In genomic region chrX:43631841-43632240, GRCh38 we compare ENCODE assay signal across 38 cellular contexts. TPM values are rescaled to one million over a fixed set of nuclear protein-coding genes. Genes with fewer than 3 reads are reported as not detected.
"Had no signal": no experiment of that assay in that cellular context is flagged by ENCODE, and none has a peak within 500 bp of the region (broad histone marks: within the 10 kb centered on the region; RNA-seq: fewer than 3 reads in every experiment).

No MANE protein-coding gene starts in this region.

- FAIRE-seq: bronchial epithelial cell had no signal

- H3K4me1 ChIP-seq: adrenal gland, gastrocnemius medialis, heart left ventricle had no signal

- H3K36me3 ChIP-seq: adrenal gland, gastrocnemius medialis, heart left ventricle, WERI-Rb-1 had no signal

- H3K36me3 Mint-ChIP-seq: activated CD8-positive, alpha-beta memory T cell treated with anti-CD3 and anti-CD28 coated beads, Interleukin-2, amount 10 ng/mL, durations not matched to agents 7 days and 5 days; activated naive CD4-positive, alpha-beta T cell treated with anti-CD3 and anti-CD28 coated beads, Interleukin-2, amount 50 U/mL, for 24 hours; activated naive CD8-positive, alpha-beta T cell treated with anti-CD3 and anti-CD28 coated beads for 36 hours; brain had no signal

- H3K27me3 Mint-ChIP-seq: activated B cell treated with CpG ODN at 0.5 μM for 24 hours; activated CD8-positive, alpha-beta memory T cell treated with anti-CD3 and anti-CD28 coated beads, Interleukin-2, amount 10 ng/mL, durations not matched to agents 7 days and 5 days; activated naive CD4-positive, alpha-beta T cell treated with anti-CD3 and anti-CD28 coated beads, Interleukin-2, amount 50 U/mL, for 24 hours; brain; dendritic cell treated with granulocyte-macrophage colony-stimulating factor and Interleukin-4, amounts not matched to agents 40 ng/mL and 50 ng/mL, for 4 days had no signal

- H3K27ac Mint-ChIP-seq: activated B cell treated with CpG ODN at 0.5 μM for 24 hours; activated CD8-positive, alpha-beta memory T cell treated with anti-CD3 and anti-CD28 coated beads, Interleukin-2, amount 10 ng/mL, durations not matched to agents 7 days and 5 days; activated CD8-positive, alpha-beta T cell treated with anti-CD3 and anti-CD28 coated beads, Interleukin-2, amount 10 ng/mL, durations not matched to agents 7 days and 5 days; activated naive CD4-positive, alpha-beta T cell treated with anti-CD3 and anti-CD28 coated beads for 36 hours; activated naive CD4-positive, alpha-beta T cell treated with anti-CD3 and anti-CD28 coated beads, Interleukin-2, amount 50 U/mL, for 24 hours; activated naive CD8-positive, alpha-beta T cell treated with anti-CD3 and anti-CD28 coated beads for 36 hours; activated naive CD8-positive, alpha-beta T cell treated with anti-CD3 and anti-CD28 coated beads, Interleukin-2, amount 50 U/mL, for 24 hours; activated T-helper 1 cell treated with anti-CD3 and anti-CD28 coated beads, Interleukin-12 subunit alpha, Interleukin-12 subunit beta, Interleukin-2, Interleukin-4 antibody, amounts not matched to agents 30 ng/mL and 10 ng/mL and 1 ng/mL, durations not matched to agents 14 hours and 24 hours and 36 hours; activated T-helper 2 cell treated with anti-CD3 and anti-CD28 coated beads, Interferon-gamma antibody, Interleukin-2, Interleukin-4, amounts not matched to agents 10 μg/mL and 5 μg/mL and 100 μg/mL, durations not matched to agents 14 hours and 24 hours and 36 hours; brain; dendritic cell treated with granulocyte-macrophage colony-stimulating factor and Interleukin-4, amounts not matched to agents 40 ng/mL and 50 ng/mL, for 4 days; endodermal cell; T-helper 17 cell; T-helper 2 cell treated with Interferon-gamma antibody and Interleukin-4, amounts not matched to agents 5 μg/mL and 100 μg/mL, for 36 hours had no signal

- DNase-seq: activated B cell treated with CpG ODN at 0.5 μM for 24 hours; activated CD4-positive, alpha-beta T cell treated with anti-CD3 and anti-CD28 coated beads for 48 hours; activated CD4-positive, alpha-beta T cell treated with anti-CD3 and anti-CD28 coated beads, Interleukin-2, amount 50 U/mL, for 1 hour; activated CD4-positive, alpha-beta T cell treated with anti-CD3 and anti-CD28 coated beads, Interleukin-2, amount 50 U/mL, for 48 hours; activated CD8-positive, alpha-beta memory T cell treated with anti-CD3 and anti-CD28 coated beads, Interleukin-2, amount 10 ng/mL, durations not matched to agents 7 days and 5 days; activated CD8-positive, alpha-beta memory T cell treated with anti-CD3 and anti-CD28 coated beads, Interleukin-2, amount 50 U/mL, for 4 hours; activated CD8-positive, alpha-beta T cell treated with anti-CD3 and anti-CD28 coated beads, Interleukin-2, amount 10 ng/mL, durations not matched to agents 7 days and 5 days; activated effector memory CD4-positive, alpha-beta T cell treated with anti-CD3 and anti-CD28 coated beads, Interleukin-2, amount 50 U/mL, for 16 hours; activated naive CD4-positive, alpha-beta T cell treated with anti-CD3 and anti-CD28 coated beads for 36 hours; activated naive CD8-positive, alpha-beta T cell treated with anti-CD3 and anti-CD28 coated beads for 36 hours; activated naive CD8-positive, alpha-beta T cell treated with anti-CD3 and anti-CD28 coated beads, Interleukin-2, amount 50 U/mL, for 24 hours; activated T-cell treated with anti-CD3 and anti-CD28 coated beads, Interleukin-2, amount 50 U/mL, for 1 hour; activated T-cell treated with anti-CD3 and anti-CD28 coated beads, Interleukin-2, amount 50 U/mL, for 48 hours; adrenal gland; amygdala; aorta; dorsolateral prefrontal cortex; effector memory CD4-positive, alpha-beta T cell; endodermal cell; foreskin keratinocyte; gastrocnemius medialis; glutamatergic neuron; heart left ventricle; T-helper 1 cell; T-helper 17 cell; T1000; WERI-Rb-1 had no signal

- H3K9me3 Mint-ChIP-seq: activated B cell treated with CpG ODN at 0.5 μM for 24 hours; activated naive CD4-positive, alpha-beta T cell treated with anti-CD3 and anti-CD28 coated beads for 36 hours; activated naive CD4-positive, alpha-beta T cell treated with anti-CD3 and anti-CD28 coated beads, Interleukin-2, amount 50 U/mL, for 24 hours; activated naive CD8-positive, alpha-beta T cell treated with anti-CD3 and anti-CD28 coated beads for 36 hours; activated naive CD8-positive, alpha-beta T cell treated with anti-CD3 and anti-CD28 coated beads, Interleukin-2, amount 50 U/mL, for 24 hours; activated T-helper 1 cell treated with anti-CD3 and anti-CD28 coated beads, Interleukin-12 subunit alpha, Interleukin-12 subunit beta, Interleukin-2, Interleukin-4 antibody, amounts not matched to agents 30 ng/mL and 10 ng/mL and 1 ng/mL, durations not matched to agents 14 hours and 24 hours and 36 hours; activated T-helper 2 cell treated with anti-CD3 and anti-CD28 coated beads, Interferon-gamma antibody, Interleukin-2, Interleukin-4, amounts not matched to agents 10 μg/mL and 5 μg/mL and 100 μg/mL, durations not matched to agents 14 hours and 24 hours and 36 hours; brain; central memory CD8-positive, alpha-beta T cell; dendritic cell treated with granulocyte-macrophage colony-stimulating factor and Interleukin-4, amounts not matched to agents 40 ng/mL and 50 ng/mL, for 4 days; T-helper 2 cell treated with Interferon-gamma antibody and Interleukin-4, amounts not matched to agents 5 μg/mL and 100 μg/mL, for 36 hours had no signal

- H3K4me1 Mint-ChIP-seq: activated B cell treated with CpG ODN at 0.5 μM for 24 hours; activated naive CD4-positive, alpha-beta T cell treated with anti-CD3 and anti-CD28 coated beads, Interleukin-2, amount 50 U/mL, for 24 hours; activated naive CD8-positive, alpha-beta T cell treated with anti-CD3 and anti-CD28 coated beads for 36 hours; brain; central memory CD8-positive, alpha-beta T cell; T-helper 17 cell had no signal

- H3K27me3 ChIP-seq: foreskin keratinocyte had no signal

- H3K27ac ChIP-seq: adrenal gland, coronary artery, dorsolateral prefrontal cortex, foreskin keratinocyte, gastrocnemius medialis, heart left ventricle, WERI-Rb-1 had no signal

- ATAC-seq: activated CD4-positive, CD25-positive, alpha-beta regulatory T cell treated with anti-CD3 and anti-CD28 coated beads, Interleukin-2, amount 50 U/mL, for 24 hours; activated CD8-positive, alpha-beta memory T cell treated with anti-CD3 and anti-CD28 coated beads, Interleukin-2, amount 10 ng/mL, durations not matched to agents 7 days and 5 days; activated CD8-positive, alpha-beta T cell treated with anti-CD3 and anti-CD28 coated beads, Interleukin-2, amount 10 ng/mL, durations not matched to agents 7 days and 5 days; activated naive CD8-positive, alpha-beta T cell treated with anti-CD3 and anti-CD28 coated beads, Interleukin-2, amount 50 U/mL, for 24 hours; esophagus mucosa; foreskin keratinocyte; gastrocnemius medialis; heart left ventricle; T-helper 17 cell had no signal

- H3K4me3 ChIP-seq: adrenal gland, coronary artery, dorsolateral prefrontal cortex, gastrocnemius medialis, heart left ventricle had no signal

- H3K9me3 ChIP-seq: adrenal gland, gastrocnemius medialis, heart left ventricle had no signal

- H3K4me3 Mint-ChIP-seq: activated B cell treated with CpG ODN at 0.5 μM for 24 hours; activated CD8-positive, alpha-beta memory T cell treated with anti-CD3 and anti-CD28 coated beads, Interleukin-2, amount 10 ng/mL, durations not matched to agents 7 days and 5 days; activated CD8-positive, alpha-beta T cell treated with anti-CD3 and anti-CD28 coated beads, Interleukin-2, amount 10 ng/mL, durations not matched to agents 7 days and 5 days; activated naive CD4-positive, alpha-beta T cell treated with anti-CD3 and anti-CD28 coated beads for 36 hours; activated naive CD4-positive, alpha-beta T cell treated with anti-CD3 and anti-CD28 coated beads, Interleukin-2, amount 50 U/mL, for 24 hours; activated naive CD8-positive, alpha-beta T cell treated with anti-CD3 and anti-CD28 coated beads for 36 hours; activated naive CD8-positive, alpha-beta T cell treated with anti-CD3 and anti-CD28 coated beads, Interleukin-2, amount 50 U/mL, for 24 hours; activated T-helper 1 cell treated with anti-CD3 and anti-CD28 coated beads, Interleukin-12 subunit alpha, Interleukin-12 subunit beta, Interleukin-2, Interleukin-4 antibody, amounts not matched to agents 30 ng/mL and 10 ng/mL and 1 ng/mL, durations not matched to agents 14 hours and 24 hours and 36 hours; brain; central memory CD8-positive, alpha-beta T cell; dendritic cell treated with granulocyte-macrophage colony-stimulating factor and Interleukin-4, amounts not matched to agents 40 ng/mL and 50 ng/mL, for 4 days; endodermal cell; T-helper 17 cell; T-helper 2 cell treated with Interferon-gamma antibody and Interleukin-4, amounts not matched to agents 5 μg/mL and 100 μg/mL, for 36 hours had no signal

RNA-seq across cellular contexts. Expression of gene MAOA, which starts 24.3 kb away (rescaled TPM):
- total RNA-seq: activated CD8-positive, alpha-beta T cell treated with anti-CD3 and anti-CD28 coated beads, Interleukin-2, amount 10 ng/mL, durations not matched to agents 7 days and 5 days had no signal
